In the genomic region with DNA sequence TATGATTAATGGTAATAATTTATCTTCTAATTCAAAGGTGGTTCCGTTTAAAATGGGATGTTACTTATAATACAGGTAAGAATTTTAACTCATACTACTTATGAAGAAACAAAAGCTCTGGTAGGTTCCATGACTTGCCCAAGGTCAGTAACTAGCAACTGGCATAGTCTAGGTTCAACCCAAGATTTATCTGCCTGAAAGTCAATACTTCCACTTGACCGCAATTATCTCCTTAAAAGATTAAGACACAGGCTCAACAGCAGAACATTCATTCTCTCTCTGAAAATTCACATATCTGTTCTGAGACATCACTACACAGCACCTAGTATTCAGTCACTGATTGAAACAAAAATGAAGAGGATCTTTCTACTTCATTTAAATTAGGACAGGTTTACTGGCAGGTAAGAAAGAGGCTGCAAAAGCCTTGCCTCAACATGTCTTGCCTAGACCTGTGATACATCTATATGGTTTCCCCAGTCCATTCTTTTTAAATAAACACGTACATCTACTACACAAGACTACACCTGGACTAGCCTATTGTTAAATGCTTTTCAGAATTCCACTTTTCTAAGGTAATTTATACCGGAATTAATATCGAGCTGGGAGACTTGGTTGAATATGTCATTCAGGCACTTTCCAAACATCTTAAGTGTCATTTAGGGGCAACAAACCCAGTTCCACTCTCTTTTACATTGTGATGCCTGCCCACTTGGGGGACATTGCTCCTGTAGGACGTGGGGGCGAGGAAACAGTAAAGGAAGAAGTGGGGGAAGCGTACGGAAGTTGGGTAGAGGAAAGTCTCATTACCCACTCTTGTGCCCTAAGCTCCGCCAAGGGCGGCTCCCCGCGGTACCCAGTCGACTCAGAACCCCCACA, we compare ENCODE assay signal across 7 cellular contexts. TPM values are rescaled to one million over a fixed set of nuclear protein-coding genes. Genes with fewer than 3 reads are reported as not detected.
DNase-seq lines count a peak whose midpoint lies in the region; ATAC-seq and TF ChIP-seq lines count a peak whose summit lies in the region.

No MANE protein-coding gene starts in this region.

- peak overlapping the region; percentile 83 for H3K27ac ChIP-seq in suprapubic skin

- ATAC-seq in GM21360 (IDR thresholded peaks at IDR 0.05; ENCODE audit: unreplicated experiment), result peak; percentile 21

- WGBS in suprapubic skin, result 6% methylated on average over 14 of the region's 14 CpGs

- no peaks in the 10 kb centered on the region for H3K27me3 ChIP-seq in suprapubic skin

- H3K4me1 ChIP-seq in suprapubic skin, result peaks cover 14% of the 10 kb centered on the region

- no peak for TF ChIP-seq CTCF in NB4 (IDR thresholded peaks at IDR 0.05; ENCODE audit: low read depth, low read length)
- no peak for TF ChIP-seq CTCF in suprapubic skin (IDR thresholded peaks at IDR 0.05)

- DNase-seq in NB4 (ENCODE audit: low read depth), result peak; percentile 45
- peak; percentile 58 for DNase-seq in amniotic epithelial cell (ENCODE audit: low read depth)
- peak; percentile 15 for DNase-seq in kidney tubule cell (ENCODE audit: low spot score)
- DNase-seq in suprapubic skin (ENCODE audit: low spot score in 2 of 2), result no peak
- DNase-seq in ecto neural progenitor cell (ENCODE audit: low spot score), result no peak
- no peak for DNase-seq in effector CD4-positive, alpha-beta T cell

- TF ChIP-seq EP300 in suprapubic skin (IDR thresholded peaks at IDR 0.05), result no peak

- peak overlapping the region; percentile 91 for H3K4me3 ChIP-seq in NB4 (ENCODE audit: low read depth, low read length)
- H3K4me3 ChIP-seq in suprapubic skin, result peak overlapping the region; percentile 87

- no peaks in the 10 kb centered on the region for H3K36me3 ChIP-seq in suprapubic skin

- TF ChIP-seq POLR2A in NB4 (IDR thresholded peaks at IDR 0.05; ENCODE audit: extremely low read depth, insufficient read length) (no peak), suprapubic skin (IDR thresholded peaks at IDR 0.05) (no peak)

- H3K9me3 ChIP-seq in suprapubic skin, result no peaks in the 10 kb centered on the region

RNA-seq across cellular contexts. Expression of a gene that starts 1.1 kb away (rescaled TPM):
- total RNA-seq in suprapubic skin, result 10 to 100 TPM; 15.9 to 28.8 (median 23.9) TPM

RNA-seq across cellular contexts. Expression of a gene that starts 26.3 kb away (rescaled TPM):
- total RNA-seq in suprapubic skin, result 10 to 100 TPM in 1 of 4 donors, 1 to 10 TPM in 3; 2.5 to 13.1 (median 3.0) TPM

RNA-seq across cellular contexts. Expression of a gene that starts 32.7 kb away (rescaled TPM):
- 10 to 100 TPM in 3 of 4 donors, 1 to 10 TPM in 1; 8.3 to 22.2 (median 13.0) TPM for total RNA-seq in suprapubic skin

Comparison
In these comparisons a context has a peak if more than half of its experiments do, and no peak if none do; other contexts are left out.
1. DNase-seq: peak in NB4 (single experiment), amniotic epithelial cell (single experiment) and kidney tubule cell (single experiment); none in suprapubic skin (0 of 2), ecto neural progenitor cell (single experiment) and effector CD4-positive, alpha-beta T cell (single experiment).